8 cellular contexts compared by ENCODE assay signal in genomic region chr1:14924455-14925325, GRCh38.
DNase-seq lines count a peak whose midpoint lies in the region; ATAC-seq, FAIRE-seq and TF ChIP-seq lines count a peak whose summit lies in the region.

No MANE protein-coding gene starts in this region.

- ATAC-seq in upper lobe of right lung: peak; percentile 75

- H3K27me3 ChIP-seq in mononuclear cell (ENCODE audit: insufficient read depth, low read length) (peaks cover 20% of the 10 kb centered on the region), upper lobe of right lung (no peaks in the 10 kb centered on the region)

- peak overlapping the region; percentile 55; the same call in 1 of the 2 replicates for H3K27ac ChIP-seq in VCaP
- peak overlapping the region; percentile 74 for H3K27ac ChIP-seq in upper lobe of right lung

- H3K4me1 ChIP-seq in mononuclear cell (ENCODE audit: insufficient read depth, low read length): peaks cover 6% of the 10 kb centered on the region
- H3K4me1 ChIP-seq in upper lobe of right lung: peaks cover 25% of the 10 kb centered on the region

- no peaks in the 10 kb centered on the region for H3K36me3 ChIP-seq in upper lobe of right lung

- DNase-seq in AG10803 (ENCODE audit: low read depth): peak; percentile 55
- DNase-seq in GM19239 (ENCODE audit: insufficient read length, low spot score): peak; percentile 28
- DNase-seq in epithelial cell of proximal tubule (ENCODE audit: low read depth): no peak
- peak; percentile 84 for DNase-seq in upper lobe of right lung
- no peak for DNase-seq in SK-N-DZ (ENCODE audit: low spot score)
- DNase-seq in NCI-H2107 treated with DMSO at 0.1 percent for 48 hours (lab: John Stamatoyannopoulos, UW; ENCODE audit: unreplicated experiment): no peak

- intact Hi-C loops in upper lobe of right lung (cut with DNase I): loop anchor here (10.0 kb wide), 1 partner anchor 100 kb away; no protein-coding TSS in a partner anchor

- no peaks in the 10 kb centered on the region for H3K9me3 ChIP-seq in mononuclear cell (ENCODE audit: low read depth, low read length)
- no peaks in the 10 kb centered on the region for H3K9me3 ChIP-seq in upper lobe of right lung

- H3K4me3 ChIP-seq in AG10803 (ENCODE audit: low read length) (peak overlapping the region; percentile 74), epithelial cell of proximal tubule (ENCODE audit: low read depth, low read length) (peak overlapping the region; percentile 83), mononuclear cell (ENCODE audit: low read length) (peak overlapping the region; percentile 4), upper lobe of right lung (peak overlapping the region; percentile 73)

- TF ChIP-seq CTCF in AG10803 (conservative IDR thresholded peaks at IDR 0.05; ENCODE audit: low read length): peak; percentile 33
- TF ChIP-seq CTCF in VCaP (conservative IDR thresholded peaks at IDR 0.05): peak; percentile 52
- no peak for TF ChIP-seq CTCF in epithelial cell of proximal tubule (conservative IDR thresholded peaks at IDR 0.05; ENCODE audit: low read depth, low read length)
- no peak for TF ChIP-seq CTCF in upper lobe of right lung (IDR thresholded peaks at IDR 0.05)

- FAIRE-seq in GM19239 (lab: Jason Lieb, UNC): no peak

Comparison
In these comparisons a context has a peak if more than half of its experiments do, and no peak if none do; other contexts are left out.
1. DNase-seq: peak in AG10803 (single experiment), GM19239 (single experiment) and upper lobe of right lung (single experiment); none in epithelial cell of proximal tubule (single experiment), SK-N-DZ (single experiment) and NCI-H2107 treated with DMSO at 0.1 percent for 48 hours (single experiment).
2. H3K4me3 ChIP-seq: peak in every context shown above with its lines; median percentile 83 in epithelial cell of proximal tubule; 74 in AG10803; 73 in upper lobe of right lung; 4 in mononuclear cell.
3. CTCF ChIP-seq: peak in AG10803 (single experiment) and VCaP (single experiment); none in epithelial cell of proximal tubule (single experiment) and upper lobe of right lung (single experiment).